ENCODE assay signal across 8 cellular contexts in the genomic region with DNA sequence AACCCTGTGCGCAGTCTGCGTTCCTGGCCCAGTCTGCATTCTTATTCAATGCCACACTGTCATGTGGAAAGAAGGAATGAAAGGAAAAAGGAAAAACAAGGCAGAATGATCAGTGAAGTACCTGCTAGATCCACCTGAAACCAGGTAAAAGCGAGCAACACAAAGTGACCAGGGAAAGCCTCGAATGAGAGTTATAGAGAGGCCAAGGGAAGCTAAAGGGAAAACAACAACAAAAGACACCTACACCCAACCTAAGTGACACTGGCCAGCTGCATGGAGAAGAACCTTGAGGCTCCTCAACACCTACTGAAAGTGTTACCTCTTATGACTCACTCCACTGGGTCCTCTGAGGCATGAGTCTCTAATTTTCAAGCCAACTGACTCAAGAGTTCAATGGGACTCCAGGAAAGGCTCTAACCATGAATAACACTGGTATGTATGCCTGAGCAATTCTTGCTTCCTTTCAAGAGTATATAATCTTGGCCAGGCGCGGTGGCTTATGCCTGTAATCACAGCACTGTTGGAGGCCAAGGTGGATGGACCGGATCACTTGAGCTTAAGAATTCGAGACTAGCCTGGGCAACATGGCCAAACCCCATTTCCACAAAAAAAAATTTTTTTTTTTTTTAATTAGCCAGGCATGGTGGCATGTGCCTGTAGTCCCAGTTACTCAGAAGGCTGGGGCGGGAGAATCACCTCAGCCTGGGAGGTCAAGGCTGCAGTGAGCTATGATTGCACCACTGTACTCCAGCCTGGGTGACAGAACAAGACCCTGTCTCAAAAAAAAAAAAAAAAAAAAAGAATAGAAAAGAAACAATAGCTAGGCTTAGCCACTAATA. TPM values are rescaled to one million over a fixed set of nuclear protein-coding genes. Genes with fewer than 3 reads are reported as not detected.
DNase-seq lines count a peak whose midpoint lies in the region; ATAC-seq and TF ChIP-seq lines count a peak whose summit lies in the region.

No MANE protein-coding gene starts in this region.

- CTCF ChIA-PET in WTC11 (lab: Charles Lee), result interaction anchor here (0.7 to 1.8 kb wide), 6 partner anchors 8 to 52 kb away, joined by 3 to 11 read pairs (median 4); no protein-coding TSS in a partner anchor

- peak overlapping the region; percentile 73 for H3K27ac Mint-ChIP-seq in WTC11
- peak overlapping the region; percentile 34 for H3K27ac Mint-ChIP-seq in mesothelial cell of epicardium

- DNase-seq in WTC11 (ENCODE audit: low spot score), result no peak
- no peak for DNase-seq in mesothelial cell of epicardium (ENCODE audit: low spot score in 2 of 2, unreplicated experiment in 2 of 2)
- DNase-seq in germinal center (ENCODE audit: low spot score), result no peak
- DNase-seq in AG20443 (ENCODE audit: low spot score), result no peak
- no peak for DNase-seq in DMS153 treated with DMSO at 0.1 percent for 48 hours (lab: John Stamatoyannopoulos, UW; ENCODE audit: unreplicated experiment)
- no peak for DNase-seq in NCI-H2081 treated with DMSO at 0.1 percent for 48 hours (lab: John Stamatoyannopoulos, UW)

- ATAC-seq in GM19023 (IDR thresholded peaks at IDR 0.05; ENCODE audit: unreplicated experiment), result peak; percentile 55
- peak; percentile 55 for ATAC-seq in HG02763 (IDR thresholded peaks at IDR 0.05; ENCODE audit: unreplicated experiment)
- peak; percentile 11 for ATAC-seq in WTC11

- H3K4me1 Mint-ChIP-seq in WTC11, result peaks cover 81% of the 10 kb centered on the region
- peaks cover 19% of the 10 kb centered on the region for H3K4me1 Mint-ChIP-seq in mesothelial cell of epicardium

- no peaks in the 10 kb centered on the region for H3K27me3 Mint-ChIP-seq in WTC11 (ENCODE audit: low read depth)
- no peaks in the 10 kb centered on the region for H3K27me3 Mint-ChIP-seq in mesothelial cell of epicardium (ENCODE audit: low read depth)

- H3K4me3 Mint-ChIP-seq in WTC11 (no peak overlapping the region; the same call in 1 of the 2 replicates), mesothelial cell of epicardium (no peak overlapping the region)

- TF ChIP-seq CTCF in WTC11 (IDR thresholded peaks at IDR 0.05) (no peak), mesothelial cell of epicardium (IDR thresholded peaks at IDR 0.05; ENCODE audit: unreplicated experiment) (no peak)

- POLR2A ChIA-PET in WTC11 (lab: Charles Lee), result interaction anchor here (0.5 kb wide), 2 partner anchors 11 to 300 kb away, joined by 3 to 4 read pairs; no protein-coding TSS in a partner anchor

- H3K9me3 Mint-ChIP-seq in WTC11 (peaks cover 8% of the 10 kb centered on the region; the same call in 1 of the 2 replicates), mesothelial cell of epicardium (peaks cover 5% of the 10 kb centered on the region)

- H3K36me3 Mint-ChIP-seq in WTC11, result peaks cover 10% of the 10 kb centered on the region
- peaks cover 8% of the 10 kb centered on the region for H3K36me3 Mint-ChIP-seq in mesothelial cell of epicardium

TF ChIP-seq in WTC11, 78 proteins besides CTCF, POLR2A, EP300 and RAD21:
- TF ChIP-seq FOXJ3 (CRISPR knock-in tag; IDR thresholded peaks at IDR 0.05; ENCODE audit: borderline replicate concordance) (no peak), RELA (CRISPR knock-in tag; IDR thresholded peaks at IDR 0.05; ENCODE audit: borderline replicate concordance) (no peak), JAZF1 (CRISPR knock-in tag; IDR thresholded peaks at IDR 0.05) (no peak), ESRRA (CRISPR knock-in tag; IDR thresholded peaks at IDR 0.05; ENCODE audit: borderline replicate concordance) (no peak), JUN (CRISPR knock-in tag; IDR thresholded peaks at IDR 0.05) (no peak), SMAD4 (CRISPR knock-in tag; IDR thresholded peaks at IDR 0.05) (no peak), CREM (CRISPR knock-in tag; IDR thresholded peaks at IDR 0.05) (no peak), ZNF416 (CRISPR knock-in tag; IDR thresholded peaks at IDR 0.05) (no peak), ETV6 (CRISPR knock-in tag; IDR thresholded peaks at IDR 0.05) (no peak), ZNF138 (CRISPR knock-in tag; conservative IDR thresholded peaks at IDR 0.05) (no peak), GRHL2 (CRISPR knock-in tag; IDR thresholded peaks at IDR 0.05; ENCODE audit: insufficient replicate concordance, severe bottlenecking) (no peak)
- TF ChIP-seq, protein P1, sequence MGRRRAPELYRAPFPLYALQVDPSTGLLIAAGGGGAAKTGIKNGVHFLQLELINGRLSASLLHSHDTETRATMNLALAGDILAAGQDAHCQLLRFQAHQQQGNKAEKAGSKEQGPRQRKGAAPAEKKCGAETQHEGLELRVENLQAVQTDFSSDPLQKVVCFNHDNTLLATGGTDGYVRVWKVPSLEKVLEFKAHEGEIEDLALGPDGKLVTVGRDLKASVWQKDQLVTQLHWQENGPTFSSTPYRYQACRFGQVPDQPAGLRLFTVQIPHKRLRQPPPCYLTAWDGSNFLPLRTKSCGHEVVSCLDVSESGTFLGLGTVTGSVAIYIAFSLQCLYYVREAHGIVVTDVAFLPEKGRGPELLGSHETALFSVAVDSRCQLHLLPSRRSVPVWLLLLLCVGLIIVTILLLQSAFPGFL (CRISPR knock-in tag; IDR thresholded peaks at IDR 0.05; ENCODE audit: borderline replicate concordance), result no peak
- TF ChIP-seq, protein P2, sequence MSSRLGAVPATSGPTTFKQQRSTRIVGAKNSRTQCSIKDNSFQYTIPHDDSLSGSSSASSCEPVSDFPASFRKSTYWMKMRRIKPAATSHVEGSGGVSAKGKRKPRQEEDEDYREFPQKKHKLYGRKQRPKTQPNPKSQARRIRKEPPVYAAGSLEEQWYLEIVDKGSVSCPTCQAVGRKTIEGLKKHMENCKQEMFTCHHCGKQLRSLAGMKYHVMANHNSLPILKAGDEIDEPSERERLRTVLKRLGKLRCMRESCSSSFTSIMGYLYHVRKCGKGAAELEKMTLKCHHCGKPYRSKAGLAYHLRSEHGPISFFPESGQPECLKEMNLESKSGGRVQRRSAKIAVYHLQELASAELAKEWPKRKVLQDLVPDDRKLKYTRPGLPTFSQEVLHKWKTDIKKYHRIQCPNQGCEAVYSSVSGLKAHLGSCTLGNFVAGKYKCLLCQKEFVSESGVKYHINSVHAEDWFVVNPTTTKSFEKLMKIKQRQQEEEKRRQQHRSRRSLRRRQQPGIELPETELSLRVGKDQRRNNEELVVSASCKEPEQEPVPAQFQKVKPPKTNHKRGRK (CRISPR knock-in tag; IDR thresholded peaks at IDR 0.05; ENCODE audit: borderline replicate concordance), result no peak
- TF ChIP-seq, protein P3, sequence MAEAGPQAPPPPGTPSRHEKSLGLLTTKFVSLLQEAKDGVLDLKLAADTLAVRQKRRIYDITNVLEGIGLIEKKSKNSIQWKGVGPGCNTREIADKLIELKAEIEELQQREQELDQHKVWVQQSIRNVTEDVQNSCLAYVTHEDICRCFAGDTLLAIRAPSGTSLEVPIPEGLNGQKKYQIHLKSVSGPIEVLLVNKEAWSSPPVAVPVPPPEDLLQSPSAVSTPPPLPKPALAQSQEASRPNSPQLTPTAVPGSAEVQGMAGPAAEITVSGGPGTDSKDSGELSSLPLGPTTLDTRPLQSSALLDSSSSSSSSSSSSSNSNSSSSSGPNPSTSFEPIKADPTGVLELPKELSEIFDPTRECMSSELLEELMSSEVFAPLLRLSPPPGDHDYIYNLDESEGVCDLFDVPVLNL (CRISPR knock-in tag; IDR thresholded peaks at IDR 0.05; ENCODE audit: borderline replicate concordance, low read depth), result no peak
- TF ChIP-seq, protein P4, sequence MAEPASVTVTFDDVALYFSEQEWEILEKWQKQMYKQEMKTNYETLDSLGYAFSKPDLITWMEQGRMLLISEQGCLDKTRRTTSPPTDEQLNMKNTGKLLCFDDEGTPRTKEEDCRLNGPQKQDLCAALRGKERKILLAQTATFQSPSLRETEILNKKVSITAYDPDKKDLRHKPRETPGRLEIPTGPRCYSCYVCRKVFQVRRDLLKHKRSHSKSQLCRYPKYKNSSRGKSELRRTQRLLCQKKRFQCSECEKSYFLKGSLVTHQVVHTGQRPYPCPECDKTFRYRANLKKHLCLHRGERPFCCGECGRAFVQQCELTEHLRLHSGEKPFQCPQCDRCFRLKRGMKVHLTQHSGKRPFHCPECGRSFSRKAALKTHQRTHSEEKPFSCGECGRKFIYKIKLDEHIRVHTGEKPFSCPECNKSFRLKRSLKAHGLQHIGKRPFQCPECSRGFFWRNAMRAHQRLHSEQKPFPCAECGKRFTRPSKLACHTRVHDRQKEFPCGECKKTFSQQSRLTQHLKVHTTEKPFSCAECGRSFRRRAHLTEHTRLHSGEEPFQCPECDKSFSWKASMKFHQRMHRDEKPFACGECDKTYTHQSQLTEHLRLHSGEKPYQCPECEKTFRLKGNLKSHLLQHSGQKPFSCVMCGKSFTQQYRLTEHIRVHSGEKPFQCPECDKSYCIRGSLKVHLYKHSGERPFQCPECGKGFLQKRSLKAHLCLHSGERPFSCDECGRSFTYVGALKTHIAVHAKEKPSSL (CRISPR knock-in tag; conservative IDR thresholded peaks at IDR 0.05), result no peak
- TF ChIP-seq, protein P5, sequence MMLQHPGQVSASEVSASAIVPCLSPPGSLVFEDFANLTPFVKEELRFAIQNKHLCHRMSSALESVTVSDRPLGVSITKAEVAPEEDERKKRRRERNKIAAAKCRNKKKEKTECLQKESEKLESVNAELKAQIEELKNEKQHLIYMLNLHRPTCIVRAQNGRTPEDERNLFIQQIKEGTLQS (CRISPR knock-in tag; conservative IDR thresholded peaks at IDR 0.05), result no peak

RNA-seq across cellular contexts. Expression of a gene that starts 29.0 kb away (rescaled TPM):
- total RNA-seq in WTC11 (2021) (34.9 to 42.7 TPM (median 37.2 TPM) in 3 replicates), mesothelial cell of epicardium (22.9 to 23.8 TPM (median 23.6 TPM) in 3 replicates)
